7 cellular contexts compared by ENCODE assay signal in the genomic region with DNA sequence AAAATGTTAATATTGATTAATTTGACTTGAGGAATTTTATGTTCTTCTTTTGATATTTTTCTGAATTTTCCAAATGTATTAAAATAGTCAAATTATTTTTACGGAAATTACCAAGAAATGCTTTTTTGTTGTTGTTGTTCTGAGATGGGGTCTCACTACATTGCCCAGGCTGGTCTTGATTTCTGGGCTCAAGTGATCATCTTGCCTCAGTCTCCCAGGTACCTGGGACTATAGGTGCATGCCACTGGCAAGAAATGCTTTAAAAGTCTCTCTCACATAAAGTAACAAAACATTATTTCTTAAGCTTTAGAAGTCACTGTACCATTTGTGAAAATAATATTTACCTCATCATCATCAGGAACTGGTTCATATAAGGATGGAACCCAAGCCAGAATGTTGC. TPM values are rescaled to one million over a fixed set of nuclear protein-coding genes. Genes with fewer than 3 reads are reported as not detected.
"Had no signal": no experiment of that assay in that cellular context is flagged by ENCODE, and none has a peak within 500 bp of the region (broad histone marks: within the 10 kb centered on the region; RNA-seq: fewer than 3 reads in every experiment).

No MANE protein-coding gene starts in this region.

- H3K27ac Mint-ChIP-seq: H9, IgD-negative memory B cell had no signal

- H2AFZ ChIP-seq: GM23248 had no signal

- DNase-seq: GM23248, GOT3, H9, HCEC 1CT, KG1 had no signal

- H3K27me3 Mint-ChIP-seq: IgD-negative memory B cell had no signal

- FAIRE-seq: HTR-8/SVneo had no signal

- H3K9ac ChIP-seq: GM23248 had no signal

- H3K4me3 Mint-ChIP-seq: H9, IgD-negative memory B cell had no signal

- H3K4me3 ChIP-seq: GM23248 had no signal

- H3K4me1 Mint-ChIP-seq: IgD-negative memory B cell had no signal

- H3K27ac ChIP-seq: GM23248 had no signal

RNA-seq across cellular contexts. Expression of gene ELOVL7, which starts 43.0 kb away (rescaled TPM):
- total RNA-seq: GM23248 had no signal
- polyA plus RNA-seq: GM23248 had no signal
